In the genomic region with DNA sequence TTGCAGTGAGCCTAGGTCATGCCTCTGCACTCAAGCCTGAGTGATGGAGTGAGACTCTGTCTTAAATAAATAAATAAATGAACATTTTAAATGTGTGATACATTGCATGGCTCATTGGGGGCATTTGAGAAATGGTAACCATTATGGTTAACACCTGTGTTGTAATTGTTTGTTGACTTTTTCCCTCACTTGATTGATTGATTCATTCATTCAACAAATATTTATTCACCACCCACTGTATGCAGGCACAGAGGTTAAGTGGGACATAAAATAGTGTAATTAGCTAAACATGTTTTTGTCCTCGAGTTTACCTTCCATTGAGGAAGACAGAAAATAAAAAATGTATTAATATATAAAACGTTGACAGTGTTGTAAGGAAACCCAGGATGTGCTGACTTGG, we compare ENCODE assay signal across 17 cellular contexts.
DNase-seq lines count a peak whose midpoint lies in the region; ATAC-seq and TF ChIP-seq lines count a peak whose summit lies in the region.
"Had no signal": no experiment of that assay in that cellular context is flagged by ENCODE, and none has a peak within 500 bp of the region (broad histone marks: within the 10 kb centered on the region; RNA-seq: fewer than 3 reads in every experiment).

No MANE protein-coding gene starts in this region.

- no peak for ATAC-seq in GM21619 (IDR thresholded peaks at IDR 0.05; ENCODE audit: unreplicated experiment)

- POLR2A ChIA-PET in HEK293 (lab: Yijun Ruan, JAX) = no interaction called here

- H3K27ac ChIP-seq in HEK293 (ENCODE audit: extremely low read depth, low read depth, low read length) = no peak overlapping the region
- H3K27ac ChIP-seq in VCaP = peak overlapping the region; percentile 62
- H3K27ac ChIP-seq: 22Rv1 had no signal

- H3K36me3 ChIP-seq in HEK293 (ENCODE audit: control insufficient read depth in 2 of 2, insufficient read depth in 1 of 2, low read length in 2 of 2) = no peaks in the 10 kb centered on the region

- H3K9me3 ChIP-seq in HEK293 (ENCODE audit: control insufficient read depth, insufficient read depth, low read depth, low read length) = no peaks in the 10 kb centered on the region
- H3K9me3 ChIP-seq: SK-N-SH had no signal

- DNase-seq in DMS153 (lab: John Stamatoyannopoulos, UW) (peak; percentile 7), DMS153 treated with DMSO at 0.1 percent for 48 hours (lab: John Stamatoyannopoulos, UW; ENCODE audit: unreplicated experiment) (no peak), NCI-H2029 treated with DMSO at 0.1 percent for 48 hours (lab: John Stamatoyannopoulos, UW) (peak; percentile 54), putamen (ENCODE audit: low spot score) (no peak), GM13977 (ENCODE audit: low spot score) (no peak)
- DNase-seq: AML-193, H7, MM.1S, NCI-H1092 treated with DMSO at 0.1 percent for 48 hours, NCI-H2107, NCI-H2227 treated with DMSO at 0.1 percent for 48 hours, NCI-H526 treated with DMSO at 0.1 percent for 48 hours, SK-N-SH had no signal

- CTCF ChIA-PET in HEK293 (lab: Yijun Ruan, JAX) = interaction anchor here (0.7 kb wide), 2 partner anchors 34 to 231 kb away, joined by 3 to 4 read pairs; no protein-coding TSS in a partner anchor

- H3K4me3 ChIP-seq in HEK293 (ENCODE audit: low read depth, low read length) = no peak overlapping the region

- no peak for TF ChIP-seq CTCF in HEK293 (tag by site-specific recombination; IDR thresholded peaks at IDR 0.05)
- no peak for TF ChIP-seq CTCF in VCaP (conservative IDR thresholded peaks at IDR 0.05)
- TF ChIP-seq CTCF in GM13977 (IDR thresholded peaks at IDR 0.05; ENCODE audit: extremely low read depth, insufficient read depth, missing control alignments) = no peak

- in situ Hi-C loops in GM13977 (cut with MboI; ENCODE audit: low pct_unique_long_range_greater_than_20kb, low sequenced_read_pairs, unreplicated experiment) = no loop called here

- no peaks in the 10 kb centered on the region for H3K4me1 ChIP-seq in HEK293 (ENCODE audit: control insufficient read depth, insufficient read depth, low read length)

TF ChIP-seq in HEK293, 187 proteins besides CTCF, POLR2A, EP300 and RAD21:
- TF ChIP-seq ZNF529 (tag by site-specific recombination; IDR thresholded peaks at IDR 0.05; ENCODE audit: insufficient replicate concordance) (no peak), OSR2 (tag by site-specific recombination; IDR thresholded peaks at IDR 0.05) (peak; percentile 23; the same call in 1 of the 2 replicates), IKZF3 (tag by site-specific recombination; IDR thresholded peaks at IDR 0.05) (0 out of 2 replicates have a peak, but pooled peaks have one; percentile 26), ZNF571 (tag by site-specific recombination; IDR thresholded peaks at IDR 0.05) (no peak), ZBTB20 (tag by site-specific recombination; IDR thresholded peaks at IDR 0.05) (no peak), SCRT2 (tag by site-specific recombination; IDR thresholded peaks at IDR 0.05) (no peak), WT1 (tag by site-specific recombination; IDR thresholded peaks at IDR 0.05) (0 out of 2 replicates have a peak, but pooled peaks have one; percentile 19)
- TF ChIP-seq, protein P1, sequence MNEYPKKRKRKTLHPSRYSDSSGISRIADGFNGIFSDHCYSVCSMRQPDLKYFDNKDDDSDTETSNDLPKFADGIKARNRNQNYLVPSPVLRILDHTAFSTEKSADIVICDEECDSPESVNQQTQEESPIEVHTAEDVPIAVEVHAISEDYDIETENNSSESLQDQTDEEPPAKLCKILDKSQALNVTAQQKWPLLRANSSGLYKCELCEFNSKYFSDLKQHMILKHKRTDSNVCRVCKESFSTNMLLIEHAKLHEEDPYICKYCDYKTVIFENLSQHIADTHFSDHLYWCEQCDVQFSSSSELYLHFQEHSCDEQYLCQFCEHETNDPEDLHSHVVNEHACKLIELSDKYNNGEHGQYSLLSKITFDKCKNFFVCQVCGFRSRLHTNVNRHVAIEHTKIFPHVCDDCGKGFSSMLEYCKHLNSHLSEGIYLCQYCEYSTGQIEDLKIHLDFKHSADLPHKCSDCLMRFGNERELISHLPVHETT (tag by site-specific recombination; IDR thresholded peaks at IDR 0.05) = 0 out of 2 replicates have a peak, but pooled peaks have one; percentile 35

Comparison
In these comparisons a context has a peak if more than half of its experiments do, and no peak if none do; other contexts are left out.
1. DNase-seq: peak in DMS153 (single experiment) and NCI-H2029 treated with DMSO at 0.1 percent for 48 hours (single experiment); none in DMS153 treated with DMSO at 0.1 percent for 48 hours (single experiment), putamen (single experiment) and GM13977 (single experiment).